25 cellular contexts compared by ENCODE assay signal in genomic region chr9:105117111-105117682, GRCh38.
DNase-seq lines count a peak whose midpoint lies in the region; TF ChIP-seq lines count a peak whose summit lies in the region.
"Had no signal": no experiment of that assay in that cellular context is flagged by ENCODE, and none has a peak within 500 bp of the region (broad histone marks: within the 10 kb centered on the region; RNA-seq: fewer than 3 reads in every experiment).

No MANE protein-coding gene starts in this region.

- no peaks in the 10 kb centered on the region for H3K36me3 ChIP-seq in BLaER1 treated with 17β-estradiol and CSF1 and Interleukin-3, amounts not matched to agents 10 nM and 100 nM
- H3K36me3 ChIP-seq in neural progenitor cell (no peaks in the 10 kb centered on the region), esophagus squamous epithelium (no peaks in the 10 kb centered on the region)
- H3K36me3 ChIP-seq: Peyer's patch, tibial artery, WERI-Rb-1 had no signal

- no peaks in the 10 kb centered on the region for H3K79me2 ChIP-seq in neural progenitor cell (ENCODE audit: low read depth)

- H4K20me1 ChIP-seq in BLaER1 treated with 17β-estradiol and CSF1 and Interleukin-3, amounts not matched to agents 10 nM and 100 nM: no peaks in the 10 kb centered on the region
- H4K20me1 ChIP-seq in neural progenitor cell (ENCODE audit: low read depth): no peaks in the 10 kb centered on the region

- H3K4me1 ChIP-seq in BLaER1 treated with 17β-estradiol and CSF1 and Interleukin-3, amounts not matched to agents 10 nM and 100 nM: peaks cover 54 to 81% (median 68%) of the 10 kb centered on the region in 10 experiments
- H3K4me1 ChIP-seq in neural progenitor cell: peaks cover 11% of the 10 kb centered on the region
- H3K4me1 ChIP-seq in esophagus squamous epithelium: peaks cover 0 to 22% (median 0%) of the 10 kb centered on the region in 3 donors
- H3K4me1 ChIP-seq: Peyer's patch, tibial artery had no signal

- no peaks in the 10 kb centered on the region for H3K36me3 Mint-ChIP-seq in dendritic cell treated with granulocyte-macrophage colony-stimulating factor and Interleukin-4, amounts not matched to agents 40 ng/mL and 50 ng/mL, for 4 days (ENCODE audit: low read depth)
- H3K36me3 Mint-ChIP-seq in neural progenitor cell: no peaks in the 10 kb centered on the region
- H3K36me3 Mint-ChIP-seq: activated naive CD4-positive, alpha-beta T cell treated with anti-CD3 and anti-CD28 coated beads, Interleukin-2, amount 50 U/mL, for 24 hours had no signal

- H3K9ac ChIP-seq in BLaER1 treated with 17β-estradiol and CSF1 and Interleukin-3, amounts not matched to agents 10 nM and 100 nM: no peak overlapping the region
- H3K9ac ChIP-seq in neural progenitor cell: no peak overlapping the region

- H3K4me3 Mint-ChIP-seq in dendritic cell treated with granulocyte-macrophage colony-stimulating factor and Interleukin-4, amounts not matched to agents 40 ng/mL and 50 ng/mL, for 4 days: no peak overlapping the region
- H3K4me3 Mint-ChIP-seq in neural progenitor cell: no peak overlapping the region
- H3K4me3 Mint-ChIP-seq: activated naive CD4-positive, alpha-beta T cell treated with anti-CD3 and anti-CD28 coated beads, Interleukin-2, amount 50 U/mL, for 24 hours had no signal

- H3K4me3 ChIP-seq in BLaER1 treated with 17β-estradiol and CSF1 and Interleukin-3, amounts not matched to agents 10 nM and 100 nM: no peak overlapping the region
- H3K4me3 ChIP-seq in neural progenitor cell: no peak overlapping the region
- no peak overlapping the region for H3K4me3 ChIP-seq in esophagus squamous epithelium
- H3K4me3 ChIP-seq: Peyer's patch, tibial artery had no signal

- H3K27me3 ChIP-seq in BLaER1 treated with 17β-estradiol and CSF1 and Interleukin-3, amounts not matched to agents 10 nM and 100 nM: no peaks in the 10 kb centered on the region
- no peaks in the 10 kb centered on the region for H3K27me3 ChIP-seq in neural progenitor cell
- no peaks in the 10 kb centered on the region for H3K27me3 ChIP-seq in esophagus squamous epithelium
- H3K27me3 ChIP-seq: Peyer's patch, tibial artery had no signal

- peak overlapping the region; percentile 10 for H3K27ac Mint-ChIP-seq in dendritic cell treated with granulocyte-macrophage colony-stimulating factor and Interleukin-4, amounts not matched to agents 40 ng/mL and 50 ng/mL, for 4 days
- H3K27ac Mint-ChIP-seq in neural progenitor cell: peak overlapping the region; percentile 69
- H3K27ac Mint-ChIP-seq: activated naive CD4-positive, alpha-beta T cell treated with anti-CD3 and anti-CD28 coated beads, Interleukin-2, amount 50 U/mL, for 24 hours; activated T-helper 2 cell treated with anti-CD3 and anti-CD28 coated beads, Interferon-gamma antibody, Interleukin-2, Interleukin-4, amounts not matched to agents 10 μg/mL and 5 μg/mL and 100 μg/mL, durations not matched to agents 14 hours and 24 hours and 36 hours had no signal

- no peak for TF ChIP-seq POLR2A in esophagus squamous epithelium (IDR thresholded peaks at IDR 0.05)

- intact Hi-C loops in dendritic cell treated with granulocyte-macrophage colony-stimulating factor and Interleukin-4, amounts not matched to agents 40 ng/mL and 50 ng/mL, for 4 days (cut with micrococcal nuclease): no loop called here
- intact Hi-C loops in esophagus squamous epithelium (cut with DNase I): no loop called here

- no peaks in the 10 kb centered on the region for H3K9me3 Mint-ChIP-seq in dendritic cell treated with granulocyte-macrophage colony-stimulating factor and Interleukin-4, amounts not matched to agents 40 ng/mL and 50 ng/mL, for 4 days
- H3K9me3 Mint-ChIP-seq in neural progenitor cell: peaks cover 3% of the 10 kb centered on the region
- H3K9me3 Mint-ChIP-seq: activated naive CD4-positive, alpha-beta T cell treated with anti-CD3 and anti-CD28 coated beads, Interleukin-2, amount 50 U/mL, for 24 hours; activated T-helper 2 cell treated with anti-CD3 and anti-CD28 coated beads, Interferon-gamma antibody, Interleukin-2, Interleukin-4, amounts not matched to agents 10 μg/mL and 5 μg/mL and 100 μg/mL, durations not matched to agents 14 hours and 24 hours and 36 hours had no signal

- H3K27ac ChIP-seq in BLaER1 treated with 17β-estradiol and CSF1 and Interleukin-3, amounts not matched to agents 10 nM and 100 nM: peak overlapping the region in 4 of 11 experiments; percentile 8 to 90 (median 73); a peak in 4 of 22 replicates
- H3K27ac ChIP-seq in neural progenitor cell (no peak overlapping the region), esophagus squamous epithelium (no peak overlapping the region)
- H3K27ac ChIP-seq: C4-2B, Peyer's patch, tibial artery, WERI-Rb-1 had no signal

- no peaks in the 10 kb centered on the region for H3F3A ChIP-seq in neural progenitor cell (ENCODE audit: low read depth)

- H2AFZ ChIP-seq in neural progenitor cell (replicated peaks): no peak overlapping the region

- TF ChIP-seq CTCF in neural progenitor cell (IDR thresholded peaks at IDR 0.05): no peak
- no peak for TF ChIP-seq CTCF in esophagus squamous epithelium (IDR thresholded peaks at IDR 0.05)

- H3K4me2 ChIP-seq in BLaER1 treated with 17β-estradiol and CSF1 and Interleukin-3, amounts not matched to agents 10 nM and 100 nM: peak overlapping the region; percentile 83 to 95 (median 89); a peak in 18 of 22 replicates
- H3K4me2 ChIP-seq in neural progenitor cell: no peak overlapping the region

- peak; percentile 40 for DNase-seq in NCI-H2029 (lab: John Stamatoyannopoulos, UW)
- peak; percentile 9 for DNase-seq in neural progenitor cell (ENCODE audit: low spot score)
- no peak for DNase-seq in esophagus squamous epithelium (lab: John Stamatoyannopoulos, UW)
- DNase-seq in COLO829 (ENCODE audit: low spot score): no peak
- no peak for DNase-seq in A172 (ENCODE audit: low spot score)
- DNase-seq: activated CD4-positive, alpha-beta T cell treated with anti-CD3 and anti-CD28 coated beads for 4 hours; activated CD8-positive, alpha-beta memory T cell treated with anti-CD3 and anti-CD28 coated beads for 24 hours; activated T-cell treated with anti-CD3 and anti-CD28 coated beads for 4 hours; amniotic stem cell; GDM1; H7; Kasumi-1; mesenchymal stem cell; NCI-H526 treated with DMSO at 0.1 percent for 48 hours; Peyer's patch; SHP77; stimulated activated CD4-positive, alpha-beta T cell treated with anti-CD3 and anti-CD28 coated beads, Interleukin-4, amount 100 ng/mL, for 1 hour; SW 1271; tibial artery; WERI-Rb-1 had no signal

- 69 to 92% methylated on average over 2 of the region's 4 CpGs for WGBS in esophagus squamous epithelium, 2 donors

- peaks cover 28% of the 10 kb centered on the region for H3K4me1 Mint-ChIP-seq in dendritic cell treated with granulocyte-macrophage colony-stimulating factor and Interleukin-4, amounts not matched to agents 40 ng/mL and 50 ng/mL, for 4 days (ENCODE audit: low read depth)
- H3K4me1 Mint-ChIP-seq in neural progenitor cell: peaks cover 37% of the 10 kb centered on the region

- no peaks in the 10 kb centered on the region for H3K9me3 ChIP-seq in BLaER1 treated with 17β-estradiol and CSF1 and Interleukin-3, amounts not matched to agents 10 nM and 100 nM (replicated peaks in 1 of 11)
- no peaks in the 10 kb centered on the region for H3K9me3 ChIP-seq in neural progenitor cell (ENCODE audit: low read depth)
- no peaks in the 10 kb centered on the region for H3K9me3 ChIP-seq in esophagus squamous epithelium
- H3K9me3 ChIP-seq: Peyer's patch, tibial artery had no signal

- H3K27me3 Mint-ChIP-seq in dendritic cell treated with granulocyte-macrophage colony-stimulating factor and Interleukin-4, amounts not matched to agents 40 ng/mL and 50 ng/mL, for 4 days: peaks cover 2% of the 10 kb centered on the region
- H3K27me3 Mint-ChIP-seq in neural progenitor cell (ENCODE audit: insufficient read depth, low read depth): peaks cover 8% of the 10 kb centered on the region
- H3K27me3 Mint-ChIP-seq: activated naive CD4-positive, alpha-beta T cell treated with anti-CD3 and anti-CD28 coated beads, Interleukin-2, amount 50 U/mL, for 24 hours had no signal

Comparison
In these comparisons a context has a peak if more than half of its experiments do, and no peak if none do; other contexts are left out.
1. DNase-seq: peak in NCI-H2029 (single experiment) and neural progenitor cell (single experiment); none in esophagus squamous epithelium (single experiment), COLO829 (single experiment) and A172 (single experiment).